ENCODE assay signal across 8 cellular contexts in genomic region chr20:57266251-57267157, GRCh38. TPM values are rescaled to one million over a fixed set of nuclear protein-coding genes. Genes with fewer than 3 reads are reported as not detected.
DNase-seq lines count a peak whose midpoint lies in the region; ATAC-seq and TF ChIP-seq lines count a peak whose summit lies in the region.

Gene BMP7 (minus strand): TSS chr20:57266641. CDS start chr20:57266122, 519 bp downstream.

- H3K27ac ChIP-seq in hepatocyte, result peak within 1 kb of the TSS; percentile 10

- peaks cover 12% of the 10 kb centered on the region for H3K79me2 ChIP-seq in hepatocyte

- H3K36me3 ChIP-seq in H7 (replicated peaks; ENCODE audit: control insufficient read depth, insufficient read depth, low read length), result no peaks in the 10 kb centered on the region
- H3K36me3 ChIP-seq in hepatocyte (replicated peaks; ENCODE audit: insufficient read depth, low read depth), result no peaks in the 10 kb centered on the region

- H3K4me1 ChIP-seq in hepatocyte (ENCODE audit: insufficient read depth), result peaks cover 36% of the 10 kb centered on the region

- in situ Hi-C loops in SK-MEL-5 (cut with HindIII; ENCODE audit: low pct_unique_long_range_greater_than_20kb, low sequenced_read_pairs), result no loop called here

- TF ChIP-seq CTCF in hepatocyte (IDR thresholded peaks at IDR 0.05; ENCODE audit: poor library complexity), result no peak

- no peaks in the 10 kb centered on the region for H3K9me2 ChIP-seq in hepatocyte (replicated peaks; ENCODE audit: insufficient read depth)

- ATAC-seq in sciatic nerve, result peak; percentile 72
- ATAC-seq in HG02970 (IDR thresholded peaks at IDR 0.05; ENCODE audit: low FRiP score, unreplicated experiment), result no peak

- peak; percentile 92 for DNase-seq in H7
- peak; percentile 31 for DNase-seq in SK-MEL-5 (ENCODE audit: low read depth, low spot score)
- DNase-seq in hepatocyte (ENCODE audit: low spot score), result peak; percentile 62
- no peak for DNase-seq in sciatic nerve (ENCODE audit: low spot score)
- no peak for DNase-seq in DMS53 (lab: John Stamatoyannopoulos, UW)
- DNase-seq in foreskin melanocyte, result no peak
- DNase-seq in activated naive CD4-positive, alpha-beta T cell treated with Interleukin-2 at 50 U/mL for 16 hours, result no peak

- WGBS in hepatocyte (ENCODE audit: low lambda C conversion rate, missing lambda C conversion rate), result 1% methylated on average over 65 of the region's 89 CpGs

- H4K20me1 ChIP-seq in hepatocyte (ENCODE audit: insufficient read depth, poor library complexity, severe bottlenecking), result no peaks in the 10 kb centered on the region

- H3K4me3 ChIP-seq in H7 (ENCODE audit: insufficient read depth, low read depth, low read length), result peak within 1 kb of the TSS; percentile 76
- peak within 1 kb of the TSS; percentile 82 for H3K4me3 ChIP-seq in hepatocyte

- H2AFZ ChIP-seq in hepatocyte, result peak within 1 kb of the TSS; percentile 81

- no peaks in the 10 kb centered on the region for H3K9me3 ChIP-seq in hepatocyte (ENCODE audit: low read depth)

- H3K4me2 ChIP-seq in hepatocyte, result peak within 1 kb of the TSS; percentile 88

- intact Hi-C loops in sciatic nerve (cut with DNase I), result loop anchor here (10.0 kb wide), 3 partner anchors 58 to 172 kb away; partner anchors contain the start of gene SPO11

- H3K27me3 ChIP-seq in H7 (ENCODE audit: control insufficient read depth, insufficient read depth, low read length), result peaks cover 56% of the 10 kb centered on the region
- H3K27me3 ChIP-seq in hepatocyte, result peaks cover 26% of the 10 kb centered on the region

RNA-seq across cellular contexts. Expression of gene BMP7, which starts in this region (rescaled TPM):
- total RNA-seq in H7 (2014; rRNA removed; shearing (Covaris generic)), result 43.9 and 58.4 TPM in 2 replicates
- total RNA-seq in SK-MEL-5 (2014; rRNA removed; shearing (Covaris generic)), result 6.8 and 12.9 TPM in 2 replicates
- 9.4 and 14.0 TPM in 2 replicates for polyA plus RNA-seq in SK-MEL-5 (2015; cell fraction: cytosol; rRNA removed)
- 0.73 and 1.3 TPM in 2 replicates for polyA plus RNA-seq in SK-MEL-5 (2015; cell fraction: nucleus; rRNA removed)
- total RNA-seq in hepatocyte (12.8 and 14.8 TPM in 2 replicates), sciatic nerve (17.3 TPM)
- 9.1 and 11.4 TPM in 2 replicates for polyA plus RNA-seq in hepatocyte

Comparison
In these comparisons a context has a peak if more than half of its experiments do, and no peak if none do; other contexts are left out.
1. DNase-seq: peak in H7 (single experiment), SK-MEL-5 (single experiment) and hepatocyte (single experiment); none in sciatic nerve (single experiment), DMS53 (single experiment), foreskin melanocyte (single experiment) and activated naive CD4-positive, alpha-beta T cell treated with Interleukin-2 at 50 U/mL for 16 hours (single experiment).